In the genomic region with DNA sequence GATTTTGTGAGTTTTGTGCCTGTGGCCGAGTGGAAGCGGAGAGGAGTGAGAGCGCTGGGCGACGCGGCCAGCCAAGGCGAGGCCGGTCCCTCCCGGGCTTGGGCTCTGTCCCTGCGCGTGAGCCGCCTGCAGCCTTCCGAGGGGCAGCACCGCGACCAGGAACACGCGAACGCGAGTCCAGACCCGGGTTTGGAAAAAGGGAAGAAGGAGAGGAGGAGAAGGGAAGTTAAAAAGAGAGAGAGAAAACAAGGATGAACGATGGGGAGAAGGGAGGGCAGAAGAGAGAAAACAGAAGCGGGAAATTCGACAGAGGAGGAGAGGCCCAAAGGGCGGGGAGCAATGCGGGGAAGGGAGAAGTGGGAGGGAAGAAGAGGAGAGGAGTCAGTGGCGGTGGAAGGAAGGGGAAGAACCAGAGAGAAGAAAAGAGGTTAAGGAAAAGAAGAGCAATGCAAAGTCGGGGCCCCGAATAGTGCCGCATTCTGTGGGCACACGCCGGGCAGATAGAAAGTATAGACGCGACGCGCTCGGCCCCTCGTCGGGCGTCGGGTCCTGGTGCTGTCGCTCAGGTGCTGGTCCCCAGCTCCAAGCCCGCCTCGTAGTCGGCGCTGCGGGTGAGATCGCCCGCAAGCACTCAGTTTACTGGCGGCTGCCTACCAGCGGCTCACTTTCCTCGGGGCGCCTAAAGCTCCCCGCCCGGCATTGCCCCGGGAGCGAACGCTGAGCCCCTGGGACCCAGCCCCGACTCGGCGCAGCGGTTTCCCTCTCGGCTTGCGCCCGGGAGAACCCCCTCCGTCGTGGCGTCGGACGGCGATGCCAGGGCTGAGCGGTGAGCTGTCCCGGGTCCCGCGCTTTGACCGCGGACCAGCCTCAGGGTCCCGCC, we compare ENCODE assay signal across 9 cellular contexts. TPM values are rescaled to one million over a fixed set of nuclear protein-coding genes. Genes with fewer than 3 reads are reported as not detected.
A peak's percentile ranks its signal among the peaks of the same experiment; 100 is the strongest.
DNase-seq lines count a peak whose midpoint lies in the region; ATAC-seq and TF ChIP-seq lines count a peak whose summit lies in the region.
"Had no signal": no experiment of that assay in that cellular context is flagged by ENCODE, and none has a peak within 500 bp of the region (broad histone marks: within the 10 kb centered on the region; RNA-seq: fewer than 3 reads in every experiment).

No MANE protein-coding gene starts in this region.

- CTCF ChIA-PET in CD8-positive, alpha-beta memory T cell (lab: Charles Lee), result no interaction called here
- CTCF ChIA-PET in Panc1 (lab: Charles Lee), result no interaction called here

- no peak for TF ChIP-seq CTCF in Panc1 (IDR thresholded peaks at IDR 0.05)
- no peak for TF ChIP-seq CTCF in osteoblast (IDR thresholded peaks at IDR 0.05; ENCODE audit: extremely low read depth, low read depth, low read length)

- peaks cover 16% of the 10 kb centered on the region for H3K27me3 ChIP-seq in CD8-positive, alpha-beta memory T cell (ENCODE audit: insufficient read depth, low read length, poor library complexity, severe bottlenecking)
- H3K27me3 ChIP-seq in Panc1 (ENCODE audit: control insufficient read depth, insufficient read depth, low read length), result peaks cover 50% of the 10 kb centered on the region
- peaks cover 0 to 4% of the 10 kb centered on the region in 2 donors for H3K27me3 ChIP-seq in esophagus (ENCODE audit: control insufficient read depth in 1 of 2, insufficient read depth in 2 of 2, low read length in 2 of 2)
- H3K27me3 ChIP-seq in osteoblast (ENCODE audit: insufficient read depth, low read length), result peaks cover 95% of the 10 kb centered on the region

- no peaks in the 10 kb centered on the region for H3K36me3 ChIP-seq in CD8-positive, alpha-beta memory T cell (ENCODE audit: insufficient read depth, low read length)
- H3K36me3 ChIP-seq in Panc1 (ENCODE audit: control insufficient read depth, insufficient read depth, low read length) (no peaks in the 10 kb centered on the region), esophagus (ENCODE audit: control insufficient read depth in 2 of 2, insufficient read depth in 2 of 2, low read length in 1 of 2) (no peaks in the 10 kb centered on the region), osteoblast (ENCODE audit: insufficient read depth, low read length) (no peaks in the 10 kb centered on the region)

- WGBS in esophagus, 2 donors, result 11 to 19% methylated on average over 61 to 77 of the region's 77 CpGs

- H3K27me3 Mint-ChIP-seq in CD8-positive, alpha-beta memory T cell, result peaks cover 50 to 80% of the 10 kb centered on the region in 2 donors

- H3K9me3 ChIP-seq in CD8-positive, alpha-beta memory T cell (ENCODE audit: low read length), result no peaks in the 10 kb centered on the region
- H3K9me3 ChIP-seq in Panc1 (ENCODE audit: control insufficient read depth, insufficient read depth, low read depth, low read length) (no peaks in the 10 kb centered on the region), esophagus (ENCODE audit: control insufficient read depth in 2 of 2, insufficient read depth in 1 of 2, low read depth in 1 of 2, low read length in 1 of 2) (no peaks in the 10 kb centered on the region), osteoblast (ENCODE audit: low read depth, low read length) (no peaks in the 10 kb centered on the region)

- H3K4me1 Mint-ChIP-seq in CD8-positive, alpha-beta memory T cell, result peaks cover 4 to 33% (median 10%) of the 10 kb centered on the region in 3 donors

- no peak overlapping the region for H2AFZ ChIP-seq in osteoblast (ENCODE audit: low read length)

- peaks cover 0 to 3% (median 0%) of the 10 kb centered on the region in 5 donors for H3K9me3 Mint-ChIP-seq in CD8-positive, alpha-beta memory T cell

- no peaks in the 10 kb centered on the region for H3K79me2 ChIP-seq in osteoblast (ENCODE audit: insufficient read depth, low read length)

- ATAC-seq in Panc1 (no peak), GM18519 (IDR thresholded peaks at IDR 0.05; ENCODE audit: low FRiP score, unreplicated experiment) (no peak), HG03378 (IDR thresholded peaks at IDR 0.05; ENCODE audit: unreplicated experiment) (no peak)

- no TSS peak for BruUV-seq in Panc1 (replicated peaks; lab: Mats Ljungman, UMichigan)

- H3K27ac ChIP-seq in CD8-positive, alpha-beta memory T cell (ENCODE audit: low read depth, low read length), result no peak overlapping the region
- H3K27ac ChIP-seq in Panc1 (ENCODE audit: low read length) (no peak overlapping the region), esophagus (ENCODE audit: low read depth in 2 of 2, low read length in 1 of 2) (peak overlapping the region; percentile 88 to 94), osteoblast (ENCODE audit: low read depth, low read length) (no peak overlapping the region)

- in situ Hi-C loops in Panc1 (cut with HindIII; ENCODE audit: low pct_unique_long_range_greater_than_20kb, low sequenced_read_pairs), result no loop called here

- no peaks in the 10 kb centered on the region for H3K36me3 Mint-ChIP-seq in CD8-positive, alpha-beta memory T cell

- H3K4me3 ChIP-seq in CD8-positive, alpha-beta memory T cell (ENCODE audit: low read length), result no peak overlapping the region
- H3K4me3 ChIP-seq in Panc1 (ENCODE audit: low read depth in 2 of 2, low read length in 2 of 2) (peak overlapping the region; percentile 51 to 54), esophagus (ENCODE audit: low read depth in 1 of 2, low read length in 2 of 2) (peak overlapping the region; percentile 64 to 70), osteoblast (ENCODE audit: insufficient read depth, low read length) (peak overlapping the region; percentile 46)

- intact Hi-C loops in Panc1 (cut with micrococcal nuclease; ENCODE audit: unreplicated experiment), result no loop called here

- H3K4me2 ChIP-seq in osteoblast (ENCODE audit: insufficient read depth, low read length), result peak overlapping the region; percentile 54

- no peaks in the 10 kb centered on the region for H4K20me1 ChIP-seq in osteoblast (ENCODE audit: insufficient read depth, low read length)

- POLR2A ChIA-PET in CD8-positive, alpha-beta memory T cell (lab: Charles Lee), result no interaction called here
- POLR2A ChIA-PET in Panc1 (lab: Charles Lee), result no interaction called here

- peak overlapping the region in 4 of 7 donors; percentile 21 to 52 (median 46) for H3K4me3 Mint-ChIP-seq in CD8-positive, alpha-beta memory T cell

- no peak for DNase-seq in CD8-positive, alpha-beta memory T cell
- no peak for DNase-seq in Panc1 (ENCODE audit: low read depth, low spot score)
- peak; percentile 80 for DNase-seq in osteoblast (ENCODE audit: insufficient read length, low spot score, missing footprints)
- no peak for DNase-seq in NCI-H2171 (lab: John Stamatoyannopoulos, UW)
- DNase-seq in HT-29 (ENCODE audit: low spot score), result no peak
- DNase-seq: caudate nucleus had no signal

- H3K27ac Mint-ChIP-seq in CD8-positive, alpha-beta memory T cell, result no peak overlapping the region

- no peaks in the 10 kb centered on the region for H3K4me1 ChIP-seq in CD8-positive, alpha-beta memory T cell (ENCODE audit: insufficient read depth, low read length)
- peaks cover 7% of the 10 kb centered on the region for H3K4me1 ChIP-seq in Panc1 (ENCODE audit: control insufficient read depth, insufficient read depth, low read length)
- H3K4me1 ChIP-seq in esophagus (ENCODE audit: control insufficient read depth in 2 of 2, insufficient read depth in 2 of 2, low read length in 1 of 2), result peaks cover 0 to 7% of the 10 kb centered on the region in 2 donors
- H3K4me1 ChIP-seq in osteoblast (ENCODE audit: insufficient read depth, low read length), result peaks cover 6% of the 10 kb centered on the region

RNA-seq across cellular contexts. Expression of a gene that starts 2.8 kb away (rescaled TPM):
- not detected for total RNA-seq in CD8-positive, alpha-beta memory T cell
- polyA plus RNA-seq in CD8-positive, alpha-beta memory T cell, result not detected
- total RNA-seq in Panc1 (2021; ENCODE audit: unreplicated experiment), result 3.9 TPM
- 1.5 TPM for polyA plus RNA-seq in Panc1 (2012; ENCODE audit: insufficient read length)
- 100 to 1,000 TPM in 1 of 2 donors, 10 to 100 TPM in 1; 85.2 to 102 TPM for polyA plus RNA-seq in esophagus
- total RNA-seq in osteoblast, result not detected in 2 replicates
- 5.5 and 6.9 TPM in 2 replicates for total RNA-seq in HT-29 (2014; rRNA removed; shearing (Covaris generic))

Comparison
In these comparisons a context has a peak if more than half of its experiments do, and no peak if none do; other contexts are left out.
1. H3K27ac ChIP-seq: peak in esophagus (2 of 2); none in CD8-positive, alpha-beta memory T cell (single experiment), Panc1 (single experiment) and osteoblast (single experiment).